8 cellular contexts compared by ENCODE assay signal in the genomic region with DNA sequence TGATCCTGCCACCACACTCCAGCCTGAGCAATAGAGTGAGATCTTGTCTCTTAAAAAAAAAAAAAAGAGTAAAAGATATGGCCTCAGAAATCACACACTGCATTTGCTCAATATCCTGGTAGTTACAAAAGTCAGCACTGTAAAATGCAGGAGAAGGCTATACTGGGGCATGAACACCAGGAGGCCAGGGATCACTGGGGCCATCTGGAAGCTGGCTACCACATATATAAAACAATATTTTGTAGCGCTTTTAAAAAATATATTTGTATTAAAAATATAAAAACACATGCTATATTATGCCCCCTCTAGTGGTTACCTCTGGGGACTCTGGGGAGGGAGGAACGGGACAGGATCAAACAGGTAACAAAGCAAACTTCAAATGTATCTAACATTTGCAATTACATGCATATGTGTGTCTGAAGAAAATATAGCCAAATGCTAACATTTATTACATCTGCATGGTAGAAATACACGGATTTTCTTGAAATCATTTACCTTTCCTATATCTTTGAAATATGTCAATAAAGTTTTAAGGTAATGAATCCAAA. TPM values are rescaled to one million over a fixed set of nuclear protein-coding genes. Genes with fewer than 3 reads are reported as not detected.
DNase-seq lines count a peak whose midpoint lies in the region; ATAC-seq and TF ChIP-seq lines count a peak whose summit lies in the region.

No MANE protein-coding gene starts in this region.

- intact Hi-C loops in left ventricle myocardium inferior (cut with micrococcal nuclease), result no loop called here
- intact Hi-C loops in Right ventricle myocardium superior (cut with DNase I), result no loop called here
- intact Hi-C loops in colonic mucosa (cut with DNase I), result no loop called here

- H3K9ac ChIP-seq in colonic mucosa (ENCODE audit: low read depth in 2 of 2, low read length in 2 of 2), result no peak overlapping the region

- H3K27ac ChIP-seq in left ventricle myocardium inferior (replicated peaks), result no peak overlapping the region
- H3K27ac ChIP-seq in colonic mucosa, result no peak overlapping the region

- DNase-seq in left ventricle myocardium inferior, result no peak
- no peak for DNase-seq in Right ventricle myocardium superior
- DNase-seq in OCI-M1 (lab: John Stamatoyannopoulos, UW), result peak; percentile 71
- peak; percentile 26 for DNase-seq in colonic mucosa
- DNase-seq in retina, result peak; percentile 9

- TF ChIP-seq CTCF in left ventricle myocardium inferior (IDR thresholded peaks at IDR 0.05; ENCODE audit: borderline replicate concordance), result peak; percentile 49
- TF ChIP-seq CTCF in colonic mucosa (IDR thresholded peaks at IDR 0.05), result peak; percentile 39

- H3K4me1 ChIP-seq in left ventricle myocardium inferior (peaks cover 28% of the 10 kb centered on the region), colonic mucosa (peaks cover 8% of the 10 kb centered on the region)

- H3K27me3 ChIP-seq in left ventricle myocardium inferior (ENCODE audit: low read depth), result no peaks in the 10 kb centered on the region
- no peaks in the 10 kb centered on the region for H3K27me3 ChIP-seq in colonic mucosa

- H3K9me3 ChIP-seq in left ventricle myocardium inferior (replicated peaks), result no peaks in the 10 kb centered on the region
- no peaks in the 10 kb centered on the region for H3K9me3 ChIP-seq in colonic mucosa

- ATAC-seq in Right ventricle myocardium superior (ENCODE audit: poor library complexity) (no peak), HG02885 (IDR thresholded peaks at IDR 0.05; ENCODE audit: poor library complexity, unreplicated experiment) (no peak), HG03442 (IDR thresholded peaks at IDR 0.05; ENCODE audit: unreplicated experiment) (no peak), HG03025 (IDR thresholded peaks at IDR 0.05; ENCODE audit: low FRiP score, unreplicated experiment) (no peak)

- no peaks in the 10 kb centered on the region for H3K36me3 ChIP-seq in left ventricle myocardium inferior
- H3K36me3 ChIP-seq in colonic mucosa, result no peaks in the 10 kb centered on the region

- H3K4me3 ChIP-seq in left ventricle myocardium inferior (no peak overlapping the region), colonic mucosa (no peak overlapping the region)

RNA-seq across cellular contexts. Expression of gene C4orf46, which starts 4.0 kb away (rescaled TPM):
- total RNA-seq in left ventricle myocardium inferior (3.4 TPM), Right ventricle myocardium superior (4.2 TPM), colonic mucosa (1 to 10 TPM; 3.7 to 7.4 TPM)

RNA-seq across cellular contexts. Expression of gene ETFDH, which starts 4.4 kb away (rescaled TPM):
- 283 TPM for total RNA-seq in left ventricle myocardium inferior
- 389 TPM for total RNA-seq in Right ventricle myocardium superior
- total RNA-seq in colonic mucosa, result 10 to 100 TPM; 63.7 to 72.9 TPM

RNA-seq across cellular contexts. Expression of gene PPID, which starts 55.5 kb away (rescaled TPM):
- total RNA-seq in left ventricle myocardium inferior, result 39.2 TPM
- total RNA-seq in Right ventricle myocardium superior, result 36.3 TPM
- 10 to 100 TPM; 20.3 to 48.5 TPM for total RNA-seq in colonic mucosa

Comparison
In these comparisons a context has a peak if more than half of its experiments do, and no peak if none do; other contexts are left out.
1. DNase-seq: peak in OCI-M1 (single experiment), colonic mucosa (single experiment) and retina (single experiment); none in left ventricle myocardium inferior (single experiment) and Right ventricle myocardium superior (single experiment).